ENCODE assay signal across 8 cellular contexts in the genomic region with DNA sequence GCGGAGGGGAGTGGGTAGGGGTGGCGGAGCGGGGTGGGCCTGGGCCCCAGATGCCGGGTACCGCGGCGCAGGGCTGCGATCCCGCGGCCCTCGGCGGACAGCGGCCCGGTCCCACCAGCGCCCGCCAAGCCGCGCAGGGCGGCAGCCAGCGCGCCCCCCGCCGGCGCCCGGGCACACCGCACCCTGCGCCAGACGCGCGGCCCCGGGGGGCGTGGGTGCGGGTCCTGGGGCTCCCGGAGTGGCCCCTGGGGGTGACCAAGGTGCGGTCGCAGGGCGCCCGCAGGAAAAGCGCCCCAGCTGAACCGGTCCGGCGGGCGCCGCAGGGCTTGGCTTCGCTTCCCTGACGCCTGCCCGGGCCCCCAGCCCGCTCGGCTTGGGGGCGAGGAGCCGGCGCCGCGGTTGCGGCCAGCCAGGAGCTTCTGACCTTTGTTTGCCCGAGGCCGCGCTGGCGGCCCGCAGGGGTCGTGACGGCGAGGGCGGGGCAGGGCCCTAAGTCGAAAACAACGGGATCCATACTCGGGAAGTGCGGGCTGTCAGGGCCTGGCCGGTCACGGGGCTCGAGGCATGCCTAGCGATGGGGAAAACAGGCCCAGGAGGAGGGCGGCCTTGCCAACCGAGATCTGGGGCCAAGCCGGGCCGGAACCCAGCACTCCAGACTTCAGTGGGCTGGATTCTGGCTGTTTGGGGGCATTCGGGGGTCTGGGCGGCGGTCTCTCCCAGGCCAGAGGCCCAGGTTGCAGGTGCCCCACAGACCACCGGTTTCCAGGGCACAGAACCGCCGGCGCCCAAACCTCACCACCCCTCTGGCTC. TPM values are rescaled to one million over a fixed set of nuclear protein-coding genes. Genes with fewer than 3 reads are reported as not detected.
DNase-seq lines count a peak whose midpoint lies in the region; ATAC-seq and TF ChIP-seq lines count a peak whose summit lies in the region.

No MANE protein-coding gene starts in this region.

- no peak for TF ChIP-seq POLR2A in HCT116 (IDR thresholded peaks at IDR 0.05; ENCODE audit: borderline replicate concordance, extremely low read depth, insufficient read depth, insufficient read length)

- 0 out of 6 replicates have a peak, but pooled peaks of 1 of the 3 experiments have one; percentile 18 for TF ChIP-seq CTCF in HCT116 (IDR thresholded peaks at IDR 0.05 in 2 of 3, conservative IDR thresholded peaks at IDR 0.05 in 1 of 3; ENCODE audit: borderline replicate concordance in 1 of 3, insufficient read depth in 1 of 3, low read depth in 2 of 3, low read length in 2 of 3)
- TF ChIP-seq CTCF in OCI-LY7 (conservative IDR thresholded peaks at IDR 0.05; ENCODE audit: low read length), result peak; percentile 43
- no peak for TF ChIP-seq CTCF in epithelial cell of esophagus (IDR thresholded peaks at IDR 0.05; ENCODE audit: insufficient read depth, low read depth, low read length, missing control alignments)

- no peaks in the 10 kb centered on the region for H3K27me3 ChIP-seq in HCT116 (ENCODE audit: insufficient read depth, low read length)
- no peaks in the 10 kb centered on the region for H3K27me3 ChIP-seq in naive thymus-derived CD4-positive, alpha-beta T cell (ENCODE audit: control insufficient read depth in 2 of 2, insufficient read depth in 2 of 2, low read length in 2 of 2)

- peak overlapping the region; percentile 50; the same call in 1 of the 2 replicates for H3K9ac ChIP-seq in HCT116 (ENCODE audit: low read length)

- TF ChIP-seq RAD21 in HCT116 (IDR thresholded peaks at IDR 0.05; ENCODE audit: low read depth), result no peak

- H3K9me3 ChIP-seq in HCT116 (ENCODE audit: control insufficient read depth in 1 of 2, insufficient read depth in 1 of 2, low read depth in 1 of 2, low read length in 2 of 2), result no peaks in the 10 kb centered on the region
- H3K9me3 ChIP-seq in OCI-LY7 (ENCODE audit: low read length), result no peaks in the 10 kb centered on the region
- no peaks in the 10 kb centered on the region for H3K9me3 ChIP-seq in naive thymus-derived CD4-positive, alpha-beta T cell (ENCODE audit: control insufficient read depth in 2 of 3, low read length in 3 of 3)

- H3K79me2 ChIP-seq in HCT116 (ENCODE audit: insufficient read depth, low read length) (peaks cover 41% of the 10 kb centered on the region), OCI-LY7 (ENCODE audit: insufficient read depth, low read depth, low read length) (no peaks in the 10 kb centered on the region)

- no peak for DNase-seq in activated CD4-positive, alpha-beta T cell treated with anti-CD3 and anti-CD28 coated beads, Interleukin-2, amount 10 ng/mL, durations not matched to agents 7 days and 5 days
- no peak for DNase-seq in activated CD4-positive, alpha-beta T cell treated with anti-CD3 and anti-CD28 coated beads, Interleukin-2, amount 50 U/mL, for 1 hour
- DNase-seq in HCT116 (ENCODE audit: low read depth, low spot score), result no peak
- no peak for DNase-seq in OCI-LY7 (ENCODE audit: low spot score)
- no peak for DNase-seq in epithelial cell of esophagus (ENCODE audit: low read depth)
- DNase-seq in naive thymus-derived CD4-positive, alpha-beta T cell, result peak in 2 of 9 donors; percentile 30 to 55
- DNase-seq in stimulated activated CD4-positive, alpha-beta T cell treated with anti-CD3 and anti-CD28 coated beads, Interleukin-4, amount 100 ng/mL, for 1 hour, result no peak
- no peak for DNase-seq in T-helper 9 cell

- H3K9me3 Mint-ChIP-seq in activated CD4-positive, alpha-beta T cell treated with anti-CD3 and anti-CD28 coated beads, Interleukin-2, amount 10 ng/mL, durations not matched to agents 7 days and 5 days, result no peaks in the 10 kb centered on the region
- H3K9me3 Mint-ChIP-seq in naive thymus-derived CD4-positive, alpha-beta T cell, result no peaks in the 10 kb centered on the region

- no peak overlapping the region for H3K27ac Mint-ChIP-seq in activated CD4-positive, alpha-beta T cell treated with anti-CD3 and anti-CD28 coated beads, Interleukin-2, amount 10 ng/mL, durations not matched to agents 7 days and 5 days
- H3K27ac Mint-ChIP-seq in naive thymus-derived CD4-positive, alpha-beta T cell, result no peak overlapping the region

- H3K4me3 Mint-ChIP-seq in activated CD4-positive, alpha-beta T cell treated with anti-CD3 and anti-CD28 coated beads, Interleukin-2, amount 10 ng/mL, durations not matched to agents 7 days and 5 days, result peak overlapping the region; percentile 22
- H3K4me3 Mint-ChIP-seq in naive thymus-derived CD4-positive, alpha-beta T cell, result peak overlapping the region in 5 of 10 donors; percentile 37 to 87 (median 58)

- peaks cover 14 to 28% of the 10 kb centered on the region in 2 experiments; a peak in 3 of 4 replicates for H3K36me3 ChIP-seq in HCT116 (ENCODE audit: control insufficient read depth in 1 of 2, insufficient read depth in 2 of 2, low read length in 2 of 2)
- peaks cover 3% of the 10 kb centered on the region; the same call in 1 of the 2 replicates for H3K36me3 ChIP-seq in OCI-LY7 (ENCODE audit: insufficient read depth, low read length)
- peaks cover 0 to 28% (median 0%) of the 10 kb centered on the region in 3 experiments for H3K36me3 ChIP-seq in naive thymus-derived CD4-positive, alpha-beta T cell (ENCODE audit: control insufficient read depth in 2 of 3, insufficient read depth in 3 of 3, low read length in 3 of 3)

- POLR2A ChIA-PET in activated CD4-positive, alpha-beta T cell treated with anti-CD3 and anti-CD28 coated beads, Interleukin-2, amount 10 ng/mL, durations not matched to agents 7 days and 5 days (lab: Charles Lee), result no interaction called here
- POLR2A ChIA-PET in HCT116 (lab: Charles Lee) (interaction anchor here (1.2 to 2.1 kb wide), 2 partner anchors 36 to 110 kb away, joined by 3 to 7 read pairs; no protein-coding TSS in a partner anchor), OCI-LY7 (lab: Charles Lee) (no interaction called here)
- POLR2A ChIA-PET in naive thymus-derived CD4-positive, alpha-beta T cell (lab: Charles Lee), result interaction anchor here (1.1 to 2.2 kb wide), 4 partner anchors 9 to 282 kb away, joined by 3 to 15 read pairs (median 6); a partner anchor contains a TSS

- H3K9me2 ChIP-seq in HCT116 (ENCODE audit: insufficient read depth), result no peaks in the 10 kb centered on the region
- no peaks in the 10 kb centered on the region for H3K9me2 ChIP-seq in OCI-LY7 (ENCODE audit: insufficient read depth, low read length)

- CTCF ChIA-PET in activated CD4-positive, alpha-beta T cell treated with anti-CD3 and anti-CD28 coated beads, Interleukin-2, amount 10 ng/mL, durations not matched to agents 7 days and 5 days (lab: Charles Lee), result interaction anchor here (0.6 to 5.1 kb wide), 20 partner anchors 10 to 241 kb away, joined by 3 to 73 read pairs (median 14); a partner anchor contains a TSS
- CTCF ChIA-PET in HCT116 (lab: Charles Lee), result interaction anchor here (1.1 to 3.3 kb wide), 12 partner anchors 9 to 103 kb away, joined by 3 to 73 read pairs (median 10); a partner anchor contains a TSS
- CTCF ChIA-PET in OCI-LY7 (lab: Charles Lee; ENCODE audit: unreplicated experiment), result no interaction called here
- CTCF ChIA-PET in naive thymus-derived CD4-positive, alpha-beta T cell (lab: Charles Lee), result interaction anchor here (1.2 to 4.4 kb wide), 3 partner anchors 7 to 103 kb away, joined by 3 to 22 read pairs (median 7); no protein-coding TSS in a partner anchor

- H4K20me1 ChIP-seq in HCT116 (ENCODE audit: insufficient read depth) (peaks cover 3% of the 10 kb centered on the region; the same call in 1 of the 2 replicates), OCI-LY7 (ENCODE audit: insufficient read depth, low read length) (peaks cover 5% of the 10 kb centered on the region; the same call in 1 of the 2 replicates)

- peak overlapping the region; percentile 39 to 88 for H3K4me3 ChIP-seq in HCT116 (replicated peaks in 1 of 2; ENCODE audit: low read depth in 1 of 2, low read length in 2 of 2)
- H3K4me3 ChIP-seq in OCI-LY7 (ENCODE audit: low read depth, low read length, poor library complexity, severe bottlenecking), result peak overlapping the region; percentile 80
- peak overlapping the region; percentile 18 for H3K4me3 ChIP-seq in epithelial cell of esophagus (ENCODE audit: low read length)
- H3K4me3 ChIP-seq in naive thymus-derived CD4-positive, alpha-beta T cell (ENCODE audit: low read length), result no peak overlapping the region

- no peak overlapping the region for H2AFZ ChIP-seq in HCT116 (ENCODE audit: low read depth, low read length, poor library complexity, severe bottlenecking)
- peak overlapping the region; percentile 28; the same call in 1 of the 2 replicates for H2AFZ ChIP-seq in OCI-LY7 (ENCODE audit: low read length)

- peaks cover 20% of the 10 kb centered on the region for H3K4me1 Mint-ChIP-seq in activated CD4-positive, alpha-beta T cell treated with anti-CD3 and anti-CD28 coated beads, Interleukin-2, amount 10 ng/mL, durations not matched to agents 7 days and 5 days
- peaks cover 13 to 30% (median 23%) of the 10 kb centered on the region in 7 donors for H3K4me1 Mint-ChIP-seq in naive thymus-derived CD4-positive, alpha-beta T cell

- ATAC-seq in HCT116, result peak; percentile 67
- peak; percentile 57 for ATAC-seq in naive thymus-derived CD4-positive, alpha-beta T cell

- H3K27ac ChIP-seq in HCT116 (ENCODE audit: low read depth, low read length) (peak overlapping the region; percentile 61; the same call in 1 of the 2 replicates), OCI-LY7 (ENCODE audit: low read depth, low read length, poor library complexity, severe bottlenecking) (no peak overlapping the region)
- peak overlapping the region; percentile 38 for H3K27ac ChIP-seq in naive thymus-derived CD4-positive, alpha-beta T cell (ENCODE audit: low read depth, low read length)

- intact Hi-C loops in HCT116 (cut with micrococcal nuclease), result loop anchor here (5.0 kb wide), 1 partner anchor 69 kb away; a partner anchor contains a TSS
- intact Hi-C loops in OCI-LY7 (cut with micrococcal nuclease; ENCODE audit: unreplicated experiment), result loop anchor here (2.0 kb wide), 2 partner anchors 71 to 207 kb away; no protein-coding TSS in a partner anchor
- intact Hi-C loops in naive thymus-derived CD4-positive, alpha-beta T cell (cut with micrococcal nuclease), result loop anchor here in 1 of 2 donors (2.0 kb wide), 1 partner anchor 77 kb away; a partner anchor contains a TSS

- H3K4me1 ChIP-seq in HCT116 (ENCODE audit: control insufficient read depth in 1 of 2, insufficient read depth in 2 of 2, low read length in 2 of 2) (peaks cover 23 to 51% of the 10 kb centered on the region in 2 experiments), OCI-LY7 (ENCODE audit: insufficient read depth, low read length, poor library complexity, severe bottlenecking) (peaks cover 6% of the 10 kb centered on the region)
- H3K4me1 ChIP-seq in naive thymus-derived CD4-positive, alpha-beta T cell (ENCODE audit: control insufficient read depth in 2 of 2, insufficient read depth in 2 of 2, low read length in 2 of 2), result peaks cover 13 to 23% of the 10 kb centered on the region in 2 donors

- BruUV-seq in HCT116 (replicated peaks; lab: Mats Ljungman, UMichigan) (no TSS peak), OCI-LY7 (replicated peaks; lab: Mats Ljungman, UMichigan) (no TSS peak)

- peaks cover 27% of the 10 kb centered on the region for H3K27me3 Mint-ChIP-seq in activated CD4-positive, alpha-beta T cell treated with anti-CD3 and anti-CD28 coated beads, Interleukin-2, amount 10 ng/mL, durations not matched to agents 7 days and 5 days
- H3K27me3 Mint-ChIP-seq in naive thymus-derived CD4-positive, alpha-beta T cell, result peaks cover 7 to 27% (median 11%) of the 10 kb centered on the region in 5 donors

- H3K36me3 Mint-ChIP-seq in activated CD4-positive, alpha-beta T cell treated with anti-CD3 and anti-CD28 coated beads, Interleukin-2, amount 10 ng/mL, durations not matched to agents 7 days and 5 days (ENCODE audit: low read depth), result peaks cover 6% of the 10 kb centered on the region
- peaks cover 0 to 2% (median 0%) of the 10 kb centered on the region in 5 donors for H3K36me3 Mint-ChIP-seq in naive thymus-derived CD4-positive, alpha-beta T cell

- RAD21 ChIA-PET in HCT116 (lab: Charles Lee; ENCODE audit: low non-redundant PET in 1 of 2, low total read pairs in 2 of 2, uncharacterized antibody in 2 of 2, unreplicated experiment in 2 of 2), result no interaction called here

- H3K4me2 ChIP-seq in HCT116 (ENCODE audit: low read length), result peak overlapping the region; percentile 95
- H3K4me2 ChIP-seq in OCI-LY7 (ENCODE audit: low read length), result peak overlapping the region; percentile 46; the same call in 1 of the 2 replicates

RNA-seq across cellular contexts. Expression of a gene that starts 0.6 kb away (rescaled TPM):
- total RNA-seq in activated CD4-positive, alpha-beta T cell treated with anti-CD3 and anti-CD28 coated beads, Interleukin-2, amount 10 ng/mL, durations not matched to agents 7 days and 5 days, result 10 to 100 TPM; 17.4 to 20.2 TPM
- 19.5 TPM for total RNA-seq in HCT116 (2021; ENCODE audit: unreplicated experiment)
- polyA plus RNA-seq in HCT116 (2012), result 10.5 and 11.1 TPM in 2 replicates
- 10.2 and 12.9 TPM in 2 replicates for total RNA-seq in OCI-LY7 (2014; rRNA removed; shearing (Covaris generic))
- total RNA-seq in OCI-LY7 (2022), result 23.9 and 25.6 TPM in 2 replicates
- 10 to 100 TPM; 21.5 to 31.0 (median 23.5) TPM for total RNA-seq in naive thymus-derived CD4-positive, alpha-beta T cell
- 10 to 100 TPM in 1 of 2 donors, 1 to 10 TPM in 1; 8.8 to 19.2 TPM for polyA plus RNA-seq in naive thymus-derived CD4-positive, alpha-beta T cell

RNA-seq across cellular contexts. Expression of a gene that starts 5.5 kb away (rescaled TPM):
- total RNA-seq in activated CD4-positive, alpha-beta T cell treated with anti-CD3 and anti-CD28 coated beads, Interleukin-2, amount 10 ng/mL, durations not matched to agents 7 days and 5 days, result not detected
- total RNA-seq in HCT116 (2021; ENCODE audit: unreplicated experiment) (14.7 TPM), OCI-LY7 (2022) (not detected in 2 replicates)
- 14.2 and 16.3 TPM in 2 replicates for polyA plus RNA-seq in HCT116 (2012)
- total RNA-seq in OCI-LY7 (2014; rRNA removed; shearing (Covaris generic)), result 0.15 TPM in 1 of 2 replicates, not detected in the other
- total RNA-seq in naive thymus-derived CD4-positive, alpha-beta T cell, result not detected
- polyA plus RNA-seq in naive thymus-derived CD4-positive, alpha-beta T cell, result not detected

RNA-seq across cellular contexts. Expression of a gene that starts 52.4 kb away (rescaled TPM):
- 1 to 10 TPM; 2.1 to 2.2 TPM for total RNA-seq in activated CD4-positive, alpha-beta T cell treated with anti-CD3 and anti-CD28 coated beads, Interleukin-2, amount 10 ng/mL, durations not matched to agents 7 days and 5 days
- not detected for total RNA-seq in HCT116 (2021; ENCODE audit: unreplicated experiment)
- polyA plus RNA-seq in HCT116 (2012), result 0.20 and 0.39 TPM in 2 replicates
- not detected in 2 replicates for total RNA-seq in OCI-LY7 (2014; rRNA removed; shearing (Covaris generic))
- total RNA-seq in OCI-LY7 (2022), result not detected in 2 replicates
- 1 to 10 TPM in 3 of 5 experiments, under 1 TPM in 2; 0.81 to 2.0 (median 1.1) TPM for total RNA-seq in naive thymus-derived CD4-positive, alpha-beta T cell
- polyA plus RNA-seq in naive thymus-derived CD4-positive, alpha-beta T cell, result under 1 TPM; 0.38 to 0.60 TPM

Comparison
In these comparisons a context has a peak if more than half of its experiments do, and no peak if none do; other contexts are left out.
1. RNA of a gene that starts 5.5 kb away (total RNA-seq): 14.7 TPM in HCT116 (single experiment); 0.15 TPM in OCI-LY7, not detected in activated CD4-positive, alpha-beta T cell treated with anti-CD3 and anti-CD28 coated beads, Interleukin-2, amount 10 ng/mL, durations not matched to agents 7 days and 5 days and not detected in naive thymus-derived CD4-positive, alpha-beta T cell; every median in the first group is over 10 times any median in the second.
2. POLR2A ChIA-PET loops: an anchor here in HCT116 (1.2 to 2.1 kb wide) and naive thymus-derived CD4-positive, alpha-beta T cell (1.1 to 2.2 kb wide); none called in activated CD4-positive, alpha-beta T cell treated with anti-CD3 and anti-CD28 coated beads, Interleukin-2, amount 10 ng/mL, durations not matched to agents 7 days and 5 days and OCI-LY7.